ENCODE assay signal across 1 cellular context in the genomic region with DNA sequence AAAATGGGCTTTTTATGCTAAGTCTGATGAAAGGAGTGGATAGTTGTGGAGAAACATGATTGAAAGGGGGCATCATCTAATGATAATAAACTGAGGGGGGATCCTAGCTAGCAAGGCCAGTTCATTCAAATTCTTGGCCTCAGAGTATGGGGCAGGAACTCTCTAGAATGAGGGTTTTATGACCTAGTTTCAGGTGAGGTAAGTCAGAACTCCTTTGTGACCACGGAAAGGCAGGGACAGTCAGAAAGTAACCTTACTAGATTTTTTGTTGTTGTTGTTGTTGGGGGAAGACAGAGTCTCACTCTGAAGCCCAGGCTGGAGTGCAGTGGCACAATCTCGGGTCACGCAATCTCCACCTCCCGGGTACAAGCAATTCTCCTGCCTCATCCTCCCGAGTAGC.
TF ChIP-seq lines count a peak whose summit lies in the region.

No MANE protein-coding gene starts in this region.

TF ChIP-seq in HepG2, 621 proteins besides CTCF, POLR2A, EP300 and RAD21:
- TF ChIP-seq KLF15 (CRISPR knock-in tag; IDR thresholded peaks at IDR 0.05; ENCODE audit: borderline replicate concordance) (no peak), ZFP36L1 (CRISPR knock-in tag; IDR thresholded peaks at IDR 0.05) (no peak), MBNL3 (CRISPR knock-in tag; conservative IDR thresholded peaks at IDR 0.05) (no peak)
